Comparison of ENCODE assay signal across 9 cellular contexts in genomic region chr1:63662056-63662836, GRCh38.
DNase-seq lines count a peak whose midpoint lies in the region; ATAC-seq and TF ChIP-seq lines count a peak whose summit lies in the region.
"Had no signal": no experiment of that assay in that cellular context is flagged by ENCODE, and none has a peak within 500 bp of the region (broad histone marks: within the 10 kb centered on the region; RNA-seq: fewer than 3 reads in every experiment).

No MANE protein-coding gene starts in this region.

- H3K4me3 ChIP-seq in ascending aorta (no peak overlapping the region), right cardiac atrium (ENCODE audit: low read length) (no peak overlapping the region), smooth muscle cell (no peak overlapping the region)
- H3K4me3 ChIP-seq: GM12878 had no signal

- no peak overlapping the region for H2AFZ ChIP-seq in smooth muscle cell (ENCODE audit: low read depth)

- H3K4me1 ChIP-seq in ascending aorta (no peaks in the 10 kb centered on the region), right cardiac atrium (ENCODE audit: control insufficient read depth, insufficient read depth, low read length) (no peaks in the 10 kb centered on the region), smooth muscle cell (ENCODE audit: low read depth) (no peaks in the 10 kb centered on the region)

- H3K36me3 Mint-ChIP-seq in immature natural killer cell, result peaks cover 46 to 75% (median 66%) of the 10 kb centered on the region in 3 donors

- no peaks in the 10 kb centered on the region for H3F3A ChIP-seq in smooth muscle cell (ENCODE audit: low read depth)

- WGBS in right cardiac atrium, result 52% methylated on average over 10 of the region's 10 CpGs
- WGBS in smooth muscle cell (ENCODE audit: low lambda C conversion rate), result 52% methylated on average over 10 of the region's 10 CpGs

- no peaks in the 10 kb centered on the region for H4K20me1 ChIP-seq in smooth muscle cell (ENCODE audit: low read depth)

- peak overlapping the region; percentile 75 for H3K9ac ChIP-seq in smooth muscle cell (ENCODE audit: low read depth)

- H3K9me3 Mint-ChIP-seq in immature natural killer cell, result peaks cover 0 to 1% (median 0%) of the 10 kb centered on the region in 6 donors

- DNase-seq in HS-27A (ENCODE audit: low read depth) (peak; percentile 89), ascending aorta (ENCODE audit: low spot score in 2 of 2) (no peak), right cardiac atrium (peak; percentile 44 to 76 (median 65)), smooth muscle cell (lab: John Stamatoyannopoulos, UW; ENCODE audit: unreplicated experiment) (no peak), immature natural killer cell (no peak), NCI-H128 (lab: John Stamatoyannopoulos, UW; ENCODE audit: unreplicated experiment) (no peak), NCI-H345 treated with DMSO at 0.1 percent for 48 hours (lab: John Stamatoyannopoulos, UW; ENCODE audit: unreplicated experiment) (no peak)

- H3K27ac ChIP-seq in ascending aorta (peak overlapping the region; percentile 22 to 29), right cardiac atrium (ENCODE audit: low read length) (peak overlapping the region; percentile 9), smooth muscle cell (ENCODE audit: low read depth) (peak overlapping the region; percentile 96)

- H3K27me3 ChIP-seq in ascending aorta (no peaks in the 10 kb centered on the region), right cardiac atrium (ENCODE audit: control insufficient read depth, insufficient read depth) (no peaks in the 10 kb centered on the region), smooth muscle cell (ENCODE audit: low read depth) (no peaks in the 10 kb centered on the region)

- H3K4me2 ChIP-seq in smooth muscle cell, result no peak overlapping the region

- peaks cover 0 to 3% (median 2%) of the 10 kb centered on the region in 3 donors for H3K27me3 Mint-ChIP-seq in immature natural killer cell (ENCODE audit: low read depth in 3 of 3)

- TF ChIP-seq CTCF in ascending aorta (IDR thresholded peaks at IDR 0.05) (no peak), smooth muscle cell (IDR thresholded peaks at IDR 0.05; ENCODE audit: borderline replicate concordance, insufficient read depth, poor library complexity, severe bottlenecking) (no peak)

- H3K36me3 ChIP-seq in ascending aorta (no peaks in the 10 kb centered on the region), smooth muscle cell (ENCODE audit: low read depth) (no peaks in the 10 kb centered on the region)

- ATAC-seq in right cardiac atrium (peak; percentile 66 to 74), HG03520 (IDR thresholded peaks at IDR 0.05; ENCODE audit: unreplicated experiment) (no peak)
- ATAC-seq: GM12878 had no signal

- no peaks in the 10 kb centered on the region for H3K9me3 ChIP-seq in ascending aorta
- H3K9me3 ChIP-seq in right cardiac atrium (ENCODE audit: control insufficient read depth, low read length), result no peaks in the 10 kb centered on the region
- H3K9me3 ChIP-seq in smooth muscle cell (replicated peaks; ENCODE audit: low read depth), result no peaks in the 10 kb centered on the region

- H3K79me2 ChIP-seq in smooth muscle cell (ENCODE audit: low read depth), result no peaks in the 10 kb centered on the region

- H3K4me1 Mint-ChIP-seq in immature natural killer cell, result no peaks in the 10 kb centered on the region

- H3K27ac Mint-ChIP-seq in immature natural killer cell, result no peak overlapping the region

- H3K4me3 Mint-ChIP-seq in immature natural killer cell, result no peak overlapping the region

- intact Hi-C loops in ascending aorta (cut with DNase I), result no loop called here
- intact Hi-C loops in right cardiac atrium (cut with DNase I), result no loop called here

Comparison
In these comparisons a context has a peak if more than half of its experiments do, and no peak if none do; other contexts are left out.
1. DNase-seq: peak in HS-27A (single experiment) and right cardiac atrium (3 of 3); none in ascending aorta (0 of 2), smooth muscle cell (single experiment), immature natural killer cell (0 of 3), NCI-H128 (single experiment) and NCI-H345 treated with DMSO at 0.1 percent for 48 hours (single experiment).
2. H3K27ac ChIP-seq: peak in every context shown above with its lines; median percentile 96 in smooth muscle cell; 26 in ascending aorta; 9 in right cardiac atrium.